13 cellular contexts compared by ENCODE assay signal in the genomic region with DNA sequence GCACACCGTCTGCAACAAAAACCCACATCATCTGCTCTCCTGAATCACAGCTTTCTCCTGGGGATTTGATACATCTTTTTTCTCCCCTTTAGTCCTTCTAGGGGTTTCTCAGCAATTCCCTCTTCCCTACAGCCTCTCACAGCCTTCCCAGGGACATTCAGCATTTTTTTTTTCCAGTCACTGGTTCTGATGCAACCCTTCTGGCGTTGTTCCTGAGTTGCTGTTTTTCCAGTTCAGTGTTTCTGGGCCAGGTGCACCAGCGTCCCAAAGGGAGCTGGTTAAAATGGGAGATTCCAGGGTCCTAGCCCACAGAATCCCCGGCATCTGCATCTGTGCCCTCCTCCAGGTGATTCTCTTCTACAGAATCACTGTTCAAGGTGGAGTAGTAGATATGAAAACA. TPM values are rescaled to one million over a fixed set of nuclear protein-coding genes. Genes with fewer than 3 reads are reported as not detected.
DNase-seq lines count a peak whose midpoint lies in the region; TF ChIP-seq lines count a peak whose summit lies in the region.
"Had no signal": no experiment of that assay in that cellular context is flagged by ENCODE, and none has a peak within 500 bp of the region (broad histone marks: within the 10 kb centered on the region; RNA-seq: fewer than 3 reads in every experiment).

No MANE protein-coding gene starts in this region.

- no peak overlapping the region for H3K4me3 Mint-ChIP-seq in HFFc6
- H3K4me3 Mint-ChIP-seq: activated naive CD8-positive, alpha-beta T cell treated with anti-CD3 and anti-CD28 coated beads, Interleukin-2, amount 50 U/mL, for 24 hours; endodermal cell had no signal

- H3K4me3 ChIP-seq in AG10803 (ENCODE audit: low read length) (no peak overlapping the region), esophagus muscularis mucosa (no peak overlapping the region), ascending aorta (no peak overlapping the region)

- H3K4me1 ChIP-seq in esophagus muscularis mucosa (peaks cover 4 to 22% (median 17%) of the 10 kb centered on the region in 4 donors), ascending aorta (no peaks in the 10 kb centered on the region)

- peaks cover 75% of the 10 kb centered on the region for H3K4me1 Mint-ChIP-seq in HFFc6 (ENCODE audit: low read depth)

- peaks cover 2% of the 10 kb centered on the region for H3K27me3 Mint-ChIP-seq in HFFc6 (ENCODE audit: insufficient read depth)
- H3K27me3 Mint-ChIP-seq: activated naive CD8-positive, alpha-beta T cell treated with anti-CD3 and anti-CD28 coated beads, Interleukin-2, amount 50 U/mL, for 24 hours had no signal

- H3K27me3 ChIP-seq in esophagus muscularis mucosa (no peaks in the 10 kb centered on the region), ascending aorta (no peaks in the 10 kb centered on the region)

- peak overlapping the region; percentile 30; the same call in 1 of the 2 replicates for H3K27ac Mint-ChIP-seq in HFFc6
- H3K27ac Mint-ChIP-seq: activated naive CD8-positive, alpha-beta T cell treated with anti-CD3 and anti-CD28 coated beads, Interleukin-2, amount 50 U/mL, for 24 hours; endodermal cell had no signal

- H3K27ac ChIP-seq in esophagus muscularis mucosa (replicated peaks in 1 of 4) (peak overlapping the region in 3 of 4 donors; percentile 24 to 51 (median 40)), ascending aorta (no peak overlapping the region)

- intact Hi-C loops in esophagus muscularis mucosa (cut with DNase I) (no loop called here), ascending aorta (cut with DNase I) (no loop called here)

- H3K9me3 Mint-ChIP-seq in HFFc6: no peaks in the 10 kb centered on the region
- H3K9me3 Mint-ChIP-seq: activated naive CD8-positive, alpha-beta T cell treated with anti-CD3 and anti-CD28 coated beads, Interleukin-2, amount 50 U/mL, for 24 hours; endodermal cell had no signal

- peaks cover 22% of the 10 kb centered on the region for H3K36me3 Mint-ChIP-seq in HFFc6 (ENCODE audit: low read depth)

- H3K9me3 ChIP-seq in esophagus muscularis mucosa (no peaks in the 10 kb centered on the region), ascending aorta (no peaks in the 10 kb centered on the region)

- TF ChIP-seq CTCF in AG10803 (conservative IDR thresholded peaks at IDR 0.05; ENCODE audit: low read length) (no peak), HFFc6 (IDR thresholded peaks at IDR 0.05) (no peak), esophagus muscularis mucosa (IDR thresholded peaks at IDR 0.05) (no peak), ascending aorta (IDR thresholded peaks at IDR 0.05) (no peak)

- TF ChIP-seq EP300 in esophagus muscularis mucosa (IDR thresholded peaks at IDR 0.05): no peak

- DNase-seq in AG10803 (ENCODE audit: low read depth) (peak; percentile 67), HFFc6 (no peak), esophagus muscularis mucosa (ENCODE audit: extremely low spot score) (no peak), midbrain (lab: John Stamatoyannopoulos, UW) (peak; percentile 43), NCI-H1048 (lab: John Stamatoyannopoulos, UW) (no peak), ascending aorta (ENCODE audit: low spot score in 2 of 2) (no peak), superior temporal gyrus (ENCODE audit: extremely low spot score) (no peak), EL (no peak)
- DNase-seq: activated CD4-positive, alpha-beta T cell treated with anti-CD3 and anti-CD28 coated beads, Interleukin-2, amount 50 U/mL, for 48 hours; activated naive CD8-positive, alpha-beta T cell treated with anti-CD3 and anti-CD28 coated beads, Interleukin-2, amount 50 U/mL, for 24 hours; COR-L47; endodermal cell; NCI-H1105 had no signal

- TF ChIP-seq POLR2A in esophagus muscularis mucosa (IDR thresholded peaks at IDR 0.05; ENCODE audit: low read depth): no peak

- peaks cover 0 to 7% (median 0%) of the 10 kb centered on the region in 4 donors for H3K36me3 ChIP-seq in esophagus muscularis mucosa
- H3K36me3 ChIP-seq in ascending aorta: no peaks in the 10 kb centered on the region

- WGBS in esophagus muscularis mucosa: 51% methylated on average over 4 of the region's 4 CpGs

RNA-seq across cellular contexts. Expression of gene ADCY3, which starts 36.1 kb away (rescaled TPM):
- total RNA-seq in HFFc6 (2021; fragmentation: NEBNext Ultra II Directional; extraction: Animal tissue kit (Norgen Biotek cat#: 25700)): 10 to 100 TPM; 54.4 to 80.7 (median 72.0) TPM
- total RNA-seq in esophagus muscularis mucosa (10 to 100 TPM; 21.2 to 70.6 (median 53.8) TPM), ascending aorta (140 TPM)

Comparison
In these comparisons a context has a peak if more than half of its experiments do, and no peak if none do; other contexts are left out.
1. DNase-seq: peak in AG10803 (single experiment) and midbrain (single experiment); none in HFFc6 (single experiment), esophagus muscularis mucosa (single experiment), NCI-H1048 (single experiment), ascending aorta (0 of 2), superior temporal gyrus (single experiment) and EL (single experiment).
2. H3K27ac ChIP-seq: peak in esophagus muscularis mucosa (3 of 4); none in ascending aorta (0 of 2).